Comparison of ENCODE assay signal across 16 cellular contexts in genomic region chr20:13349240-13349604, GRCh38.
"Had no signal": no experiment of that assay in that cellular context is flagged by ENCODE, and none has a peak within 500 bp of the region (broad histone marks: within the 10 kb centered on the region; RNA-seq: fewer than 3 reads in every experiment).

No MANE protein-coding gene starts in this region.

- H3K36me3 Mint-ChIP-seq: activated naive CD8-positive, alpha-beta T cell treated with anti-CD3 and anti-CD28 coated beads, Interleukin-2, amount 10 ng/mL, durations not matched to agents 7 days and 5 days had no signal

- H3K4me3 ChIP-seq: lung, mucosa of descending colon, stomach, tibial nerve, vagina had no signal

- DNase-seq: activated CD4-positive, alpha-beta T cell treated with anti-CD3 and anti-CD28 coated beads for 4 hours; activated CD8-positive, alpha-beta memory T cell treated with anti-CD3 and anti-CD28 coated beads, Interleukin-2, amount 50 U/mL, for 4 hours; activated CD8-positive, alpha-beta T cell treated with anti-CD3 and anti-CD28 coated beads for 36 hours; activated naive CD8-positive, alpha-beta T cell treated with anti-CD3 and anti-CD28 coated beads, Interleukin-2, amount 10 ng/mL, durations not matched to agents 7 days and 5 days; activated T-cell treated with anti-CD3 and anti-CD28 coated beads, Interleukin-2, amount 50 U/mL, for 72 hours; aorta; mucosa of descending colon; occipital lobe; stimulated activated CD4-positive, alpha-beta T cell treated with anti-CD3 and anti-CD28 coated beads, Interleukin-4, amount 100 ng/mL, for 1 hour; stomach had no signal

- ATAC-seq: activated CD8-positive, alpha-beta T cell treated with anti-CD3 and anti-CD28 coated beads for 36 hours; activated T-cell treated with anti-CD3 and anti-CD28 coated beads, Interleukin-2, amount 50 U/mL, for 72 hours; mucosa of descending colon; sciatic nerve had no signal

- H3K4me1 ChIP-seq: vagina had no signal

- H3K4me1 Mint-ChIP-seq: activated naive CD8-positive, alpha-beta T cell treated with anti-CD3 and anti-CD28 coated beads, Interleukin-2, amount 10 ng/mL, durations not matched to agents 7 days and 5 days had no signal

- H3K4me3 Mint-ChIP-seq: activated CD8-positive, alpha-beta T cell treated with anti-CD3 and anti-CD28 coated beads for 36 hours; activated naive CD8-positive, alpha-beta T cell treated with anti-CD3 and anti-CD28 coated beads, Interleukin-2, amount 10 ng/mL, durations not matched to agents 7 days and 5 days; activated T-cell treated with anti-CD3 and anti-CD28 coated beads, Interleukin-2, amount 50 U/mL, for 72 hours; nephron; T-helper 1 cell treated with Interleukin-12 subunit alpha and Interleukin-12 subunit beta and Interleukin-4 antibody, amounts not matched to agents 30 μg/mL and 1 μg/mL, for 36 hours had no signal

- H3K36me3 ChIP-seq: stomach, tibial nerve, vagina had no signal

- H3K27ac Mint-ChIP-seq: activated CD8-positive, alpha-beta T cell treated with anti-CD3 and anti-CD28 coated beads for 36 hours; activated naive CD8-positive, alpha-beta T cell treated with anti-CD3 and anti-CD28 coated beads, Interleukin-2, amount 10 ng/mL, durations not matched to agents 7 days and 5 days; activated T-cell treated with anti-CD3 and anti-CD28 coated beads, Interleukin-2, amount 50 U/mL, for 72 hours; nephron; T-helper 1 cell treated with Interleukin-12 subunit alpha and Interleukin-12 subunit beta and Interleukin-4 antibody, amounts not matched to agents 30 μg/mL and 1 μg/mL, for 36 hours had no signal

- H3K27me3 Mint-ChIP-seq: activated CD8-positive, alpha-beta T cell treated with anti-CD3 and anti-CD28 coated beads for 36 hours; activated naive CD8-positive, alpha-beta T cell treated with anti-CD3 and anti-CD28 coated beads, Interleukin-2, amount 10 ng/mL, durations not matched to agents 7 days and 5 days had no signal

- H3K27me3 ChIP-seq: stomach, tibial nerve, vagina had no signal

- H3K27ac ChIP-seq: tibial nerve, vagina had no signal

- H3K9me3 Mint-ChIP-seq: activated CD8-positive, alpha-beta T cell treated with anti-CD3 and anti-CD28 coated beads for 36 hours; activated naive CD8-positive, alpha-beta T cell treated with anti-CD3 and anti-CD28 coated beads, Interleukin-2, amount 10 ng/mL, durations not matched to agents 7 days and 5 days; activated T-cell treated with anti-CD3 and anti-CD28 coated beads, Interleukin-2, amount 50 U/mL, for 72 hours; nephron; T-helper 1 cell treated with Interleukin-12 subunit alpha and Interleukin-12 subunit beta and Interleukin-4 antibody, amounts not matched to agents 30 μg/mL and 1 μg/mL, for 36 hours had no signal

- H3K9me3 ChIP-seq: mucosa of descending colon, stomach, tibial nerve, vagina had no signal
